Comparison of ENCODE assay signal across 8 cellular contexts in the genomic region with DNA sequence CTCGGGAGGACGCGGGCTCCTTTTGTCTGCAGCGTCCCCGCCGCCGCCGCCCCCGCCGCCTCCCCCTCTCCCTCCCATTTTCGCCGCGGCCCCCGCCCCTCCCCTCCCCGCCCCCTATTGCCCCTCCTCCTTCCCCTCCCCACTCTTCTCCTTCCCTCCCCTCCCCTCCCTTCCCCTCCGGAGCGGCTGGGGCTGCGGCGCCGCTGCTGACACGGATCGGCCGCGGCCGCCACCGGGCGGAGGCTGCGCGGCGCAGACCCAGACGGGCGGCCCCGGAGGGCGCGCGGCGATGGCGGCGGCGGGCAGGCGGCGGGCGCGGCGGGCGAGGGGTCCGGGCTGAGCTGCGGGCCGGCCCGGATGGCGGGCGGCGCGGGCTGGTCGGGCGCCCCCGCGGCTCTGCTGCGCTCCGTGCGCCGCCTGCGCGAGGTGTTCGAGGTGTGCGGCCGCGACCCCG. TPM values are rescaled to one million over a fixed set of nuclear protein-coding genes. Genes with fewer than 3 reads are reported as not detected.
A peak's percentile ranks its signal among the peaks of the same experiment; 100 is the strongest.
DNase-seq lines count a peak whose midpoint lies in the region; ATAC-seq and TF ChIP-seq lines count a peak whose summit lies in the region.

A gene with protein sequence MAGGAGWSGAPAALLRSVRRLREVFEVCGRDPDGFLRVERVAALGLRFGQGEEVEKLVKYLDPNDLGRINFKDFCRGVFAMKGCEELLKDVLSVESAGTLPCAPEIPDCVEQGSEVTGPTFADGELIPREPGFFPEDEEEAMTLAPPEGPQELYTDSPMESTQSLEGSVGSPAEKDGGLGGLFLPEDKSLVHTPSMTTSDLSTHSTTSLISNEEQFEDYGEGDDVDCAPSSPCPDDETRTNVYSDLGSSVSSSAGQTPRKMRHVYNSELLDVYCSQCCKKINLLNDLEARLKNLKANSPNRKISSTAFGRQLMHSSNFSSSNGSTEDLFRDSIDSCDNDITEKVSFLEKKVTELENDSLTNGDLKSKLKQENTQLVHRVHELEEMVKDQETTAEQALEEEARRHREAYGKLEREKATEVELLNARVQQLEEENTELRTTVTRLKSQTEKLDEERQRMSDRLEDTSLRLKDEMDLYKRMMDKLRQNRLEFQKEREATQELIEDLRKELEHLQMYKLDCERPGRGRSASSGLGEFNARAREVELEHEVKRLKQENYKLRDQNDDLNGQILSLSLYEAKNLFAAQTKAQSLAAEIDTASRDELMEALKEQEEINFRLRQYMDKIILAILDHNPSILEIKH (plus strand): TSS at position 180 of the 454 bp plus-strand sequence. CDS start 178 bp downstream, at position 358.

- H3K9me3 Mint-ChIP-seq in natural killer cell treated with Interleukin-12 subunit alpha and Interleukin-12 subunit beta and Interleukin-15 and Interleukin-18, amount 100 ng/mL, for 72 hours: no peaks in the 10 kb centered on the region

- H3K4me3 Mint-ChIP-seq in natural killer cell treated with Interleukin-12 subunit alpha and Interleukin-12 subunit beta and Interleukin-15 and Interleukin-18, amount 100 ng/mL, for 72 hours: peak within 1 kb of the TSS; percentile 61

- peak; percentile 19; the same call in 1 of the 3 replicates for ATAC-seq in SK-N-SH treated with all-trans-retinoic acid at 6 μM for 48 hours
- ATAC-seq in esophagus mucosa: no peak
- peak; percentile 54 to 68 for ATAC-seq in natural killer cell treated with Interleukin-12 subunit alpha and Interleukin-12 subunit beta and Interleukin-15 and Interleukin-18, amount 100 ng/mL, for 72 hours
- no peak for ATAC-seq in GM19035 (IDR thresholded peaks at IDR 0.05; ENCODE audit: unreplicated experiment)
- ATAC-seq in sciatic nerve: no peak

- peaks cover 36 to 40% of the 10 kb centered on the region in 2 donors for H3K27me3 Mint-ChIP-seq in natural killer cell treated with Interleukin-12 subunit alpha and Interleukin-12 subunit beta and Interleukin-15 and Interleukin-18, amount 100 ng/mL, for 72 hours

- H3K4me1 Mint-ChIP-seq in natural killer cell treated with Interleukin-12 subunit alpha and Interleukin-12 subunit beta and Interleukin-15 and Interleukin-18, amount 100 ng/mL, for 72 hours (ENCODE audit: low read depth in 2 of 2): peaks cover 5 to 15% of the 10 kb centered on the region in 2 donors

- no peaks in the 10 kb centered on the region for H3K36me3 Mint-ChIP-seq in natural killer cell treated with Interleukin-12 subunit alpha and Interleukin-12 subunit beta and Interleukin-15 and Interleukin-18, amount 100 ng/mL, for 72 hours

- H3K27ac Mint-ChIP-seq in natural killer cell treated with Interleukin-12 subunit alpha and Interleukin-12 subunit beta and Interleukin-15 and Interleukin-18, amount 100 ng/mL, for 72 hours: no peak within 1 kb of the TSS

- intact Hi-C loops in sciatic nerve (cut with DNase I): no loop called here

- DNase-seq in DMS53 (lab: John Stamatoyannopoulos, UW) (peak; percentile 57), DMS53 treated with DMSO at 0.1 percent for 48 hours (lab: John Stamatoyannopoulos, UW; ENCODE audit: unreplicated experiment) (no peak), kidney glomerular epithelial cell (lab: John Stamatoyannopoulos, UW) (no peak), sciatic nerve (ENCODE audit: low spot score) (no peak)
- no peak for DNase-seq in natural killer cell treated with Interleukin-12 subunit alpha and Interleukin-12 subunit beta and Interleukin-15 and Interleukin-18, amount 100 ng/mL, for 72 hours (ENCODE audit: low spot score)

TF ChIP-seq in SK-N-SH treated with all-trans-retinoic acid at 6 μM for 48 hours, 23 proteins besides CTCF, POLR2A, EP300 and RAD21:
- TF ChIP-seq ZFP30 (CRISPR knock-in tag; IDR thresholded peaks at IDR 0.05) (no peak), ZNF565 (CRISPR knock-in tag; conservative IDR thresholded peaks at IDR 0.05; ENCODE audit: low read depth) (no peak), OSR1 (CRISPR knock-in tag; IDR thresholded peaks at IDR 0.05) (no peak), RARB (CRISPR knock-in tag; IDR thresholded peaks at IDR 0.05) (no peak), ZFP3 (CRISPR knock-in tag; IDR thresholded peaks at IDR 0.05) (no peak), TCF4 (CRISPR knock-in tag; IDR thresholded peaks at IDR 0.05; ENCODE audit: borderline replicate concordance) (no peak), BACH2 (CRISPR knock-in tag; IDR thresholded peaks at IDR 0.05; ENCODE audit: borderline replicate concordance) (no peak), SNAI2 (CRISPR knock-in tag; IDR thresholded peaks at IDR 0.05) (no peak), CSDC2 (CRISPR knock-in tag; IDR thresholded peaks at IDR 0.05) (no peak), GLIS3 (CRISPR knock-in tag; IDR thresholded peaks at IDR 0.05) (no peak), ZNF8 (CRISPR knock-in tag; IDR thresholded peaks at IDR 0.05) (no peak), ESRRG (CRISPR knock-in tag; IDR thresholded peaks at IDR 0.05) (no peak), ARNTL (CRISPR knock-in tag; IDR thresholded peaks at IDR 0.05; ENCODE audit: borderline replicate concordance, low read depth) (no peak)
- TF ChIP-seq, protein P1, sequence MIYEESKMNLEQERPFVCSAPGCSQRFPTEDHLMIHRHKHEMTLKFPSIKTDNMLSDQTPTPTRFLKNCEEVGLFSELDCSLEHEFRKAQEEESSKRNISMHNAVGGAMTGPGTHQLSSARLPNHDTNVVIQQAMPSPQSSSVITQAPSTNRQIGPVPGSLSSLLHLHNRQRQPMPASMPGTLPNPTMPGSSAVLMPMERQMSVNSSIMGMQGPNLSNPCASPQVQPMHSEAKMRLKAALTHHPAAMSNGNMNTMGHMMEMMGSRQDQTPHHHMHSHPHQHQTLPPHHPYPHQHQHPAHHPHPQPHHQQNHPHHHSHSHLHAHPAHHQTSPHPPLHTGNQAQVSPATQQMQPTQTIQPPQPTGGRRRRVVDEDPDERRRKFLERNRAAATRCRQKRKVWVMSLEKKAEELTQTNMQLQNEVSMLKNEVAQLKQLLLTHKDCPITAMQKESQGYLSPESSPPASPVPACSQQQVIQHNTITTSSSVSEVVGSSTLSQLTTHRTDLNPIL (CRISPR knock-in tag; IDR thresholded peaks at IDR 0.05; ENCODE audit: low read depth): no peak
- TF ChIP-seq, protein P2, sequence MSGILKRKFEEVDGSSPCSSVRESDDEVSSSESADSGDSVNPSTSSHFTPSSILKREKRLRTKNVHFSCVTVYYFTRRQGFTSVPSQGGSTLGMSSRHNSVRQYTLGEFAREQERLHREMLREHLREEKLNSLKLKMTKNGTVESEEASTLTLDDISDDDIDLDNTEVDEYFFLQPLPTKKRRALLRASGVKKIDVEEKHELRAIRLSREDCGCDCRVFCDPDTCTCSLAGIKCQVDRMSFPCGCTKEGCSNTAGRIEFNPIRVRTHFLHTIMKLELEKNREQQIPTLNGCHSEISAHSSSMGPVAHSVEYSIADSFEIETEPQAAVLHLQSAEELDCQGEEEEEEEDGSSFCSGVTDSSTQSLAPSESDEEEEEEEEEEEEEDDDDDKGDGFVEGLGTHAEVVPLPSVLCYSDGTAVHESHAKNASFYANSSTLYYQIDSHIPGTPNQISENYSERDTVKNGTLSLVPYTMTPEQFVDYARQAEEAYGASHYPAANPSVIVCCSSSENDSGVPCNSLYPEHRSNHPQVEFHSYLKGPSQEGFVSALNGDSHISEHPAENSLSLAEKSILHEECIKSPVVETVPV (CRISPR knock-in tag; IDR thresholded peaks at IDR 0.05): no peak
- TF ChIP-seq, protein P3, sequence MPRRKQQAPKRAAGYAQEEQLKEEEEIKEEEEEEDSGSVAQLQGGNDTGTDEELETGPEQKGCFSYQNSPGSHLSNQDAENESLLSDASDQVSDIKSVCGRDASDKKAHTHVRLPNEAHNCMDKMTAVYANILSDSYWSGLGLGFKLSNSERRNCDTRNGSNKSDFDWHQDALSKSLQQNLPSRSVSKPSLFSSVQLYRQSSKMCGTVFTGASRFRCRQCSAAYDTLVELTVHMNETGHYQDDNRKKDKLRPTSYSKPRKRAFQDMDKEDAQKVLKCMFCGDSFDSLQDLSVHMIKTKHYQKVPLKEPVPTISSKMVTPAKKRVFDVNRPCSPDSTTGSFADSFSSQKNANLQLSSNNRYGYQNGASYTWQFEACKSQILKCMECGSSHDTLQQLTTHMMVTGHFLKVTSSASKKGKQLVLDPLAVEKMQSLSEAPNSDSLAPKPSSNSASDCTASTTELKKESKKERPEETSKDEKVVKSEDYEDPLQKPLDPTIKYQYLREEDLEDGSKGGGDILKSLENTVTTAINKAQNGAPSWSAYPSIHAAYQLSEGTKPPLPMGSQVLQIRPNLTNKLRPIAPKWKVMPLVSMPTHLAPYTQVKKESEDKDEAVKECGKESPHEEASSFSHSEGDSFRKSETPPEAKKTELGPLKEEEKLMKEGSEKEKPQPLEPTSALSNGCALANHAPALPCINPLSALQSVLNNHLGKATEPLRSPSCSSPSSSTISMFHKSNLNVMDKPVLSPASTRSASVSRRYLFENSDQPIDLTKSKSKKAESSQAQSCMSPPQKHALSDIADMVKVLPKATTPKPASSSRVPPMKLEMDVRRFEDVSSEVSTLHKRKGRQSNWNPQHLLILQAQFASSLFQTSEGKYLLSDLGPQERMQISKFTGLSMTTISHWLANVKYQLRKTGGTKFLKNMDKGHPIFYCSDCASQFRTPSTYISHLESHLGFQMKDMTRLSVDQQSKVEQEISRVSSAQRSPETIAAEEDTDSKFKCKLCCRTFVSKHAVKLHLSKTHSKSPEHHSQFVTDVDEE (CRISPR knock-in tag; IDR thresholded peaks at IDR 0.05): no peak
- TF ChIP-seq, protein P4, sequence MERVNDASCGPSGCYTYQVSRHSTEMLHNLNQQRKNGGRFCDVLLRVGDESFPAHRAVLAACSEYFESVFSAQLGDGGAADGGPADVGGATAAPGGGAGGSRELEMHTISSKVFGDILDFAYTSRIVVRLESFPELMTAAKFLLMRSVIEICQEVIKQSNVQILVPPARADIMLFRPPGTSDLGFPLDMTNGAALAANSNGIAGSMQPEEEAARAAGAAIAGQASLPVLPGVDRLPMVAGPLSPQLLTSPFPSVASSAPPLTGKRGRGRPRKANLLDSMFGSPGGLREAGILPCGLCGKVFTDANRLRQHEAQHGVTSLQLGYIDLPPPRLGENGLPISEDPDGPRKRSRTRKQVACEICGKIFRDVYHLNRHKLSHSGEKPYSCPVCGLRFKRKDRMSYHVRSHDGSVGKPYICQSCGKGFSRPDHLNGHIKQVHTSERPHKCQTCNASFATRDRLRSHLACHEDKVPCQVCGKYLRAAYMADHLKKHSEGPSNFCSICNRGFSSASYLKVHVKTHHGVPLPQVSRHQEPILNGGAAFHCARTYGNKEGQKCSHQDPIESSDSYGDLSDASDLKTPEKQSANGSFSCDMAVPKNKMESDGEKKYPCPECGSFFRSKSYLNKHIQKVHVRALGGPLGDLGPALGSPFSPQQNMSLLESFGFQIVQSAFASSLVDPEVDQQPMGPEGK (CRISPR knock-in tag; IDR thresholded peaks at IDR 0.05; ENCODE audit: borderline replicate concordance): no peak

RNA-seq across cellular contexts. Expression of the gene that starts here (rescaled TPM):
- total RNA-seq in esophagus mucosa (10.3 TPM), sciatic nerve (7.6 TPM)
- 10 to 100 TPM; 16.2 to 21.6 TPM for total RNA-seq in natural killer cell treated with Interleukin-12 subunit alpha and Interleukin-12 subunit beta and Interleukin-15 and Interleukin-18, amount 100 ng/mL, for 72 hours

Comparison
In these comparisons a context has a peak if more than half of its experiments do, and no peak if none do; other contexts are left out.
1. ATAC-seq: peak in SK-N-SH treated with all-trans-retinoic acid at 6 μM for 48 hours (single experiment) and natural killer cell treated with Interleukin-12 subunit alpha and Interleukin-12 subunit beta and Interleukin-15 and Interleukin-18, amount 100 ng/mL, for 72 hours (2 of 2); none in esophagus mucosa (single experiment), GM19035 (single experiment) and sciatic nerve (single experiment).